Comparison of ENCODE assay signal across 8 cellular contexts in genomic region chr2:1706089-1706841, GRCh38. TPM values are rescaled to one million over a fixed set of nuclear protein-coding genes. Genes with fewer than 3 reads are reported as not detected.
DNase-seq lines count a peak whose midpoint lies in the region; FAIRE-seq and TF ChIP-seq lines count a peak whose summit lies in the region.
"Not testable (repeated sequence)": the region's sequence is repeated elsewhere in the genome, so short reads cannot be mapped to it uniquely, and the experiment has no call there.

No MANE protein-coding gene starts in this region.

- TF ChIP-seq EP300 in neural cell (conservative IDR thresholded peaks at IDR 0.05; ENCODE audit: poor library complexity, severe bottlenecking) = not testable (repeated sequence)

- not testable (repeated sequence) for H3K9ac ChIP-seq in neural cell (ENCODE audit: low read length)

- H2AFZ ChIP-seq in neural cell (ENCODE audit: low read depth, low read length) = not testable (repeated sequence)

- not testable (repeated sequence) for H3K9me2 ChIP-seq in neural cell (ENCODE audit: insufficient read depth, low read length)

- not testable (repeated sequence) for TF ChIP-seq RAD21 in neural cell (conservative IDR thresholded peaks at IDR 0.05)

- H3K27ac ChIP-seq in VCaP = peak overlapping the region; percentile 61
- H3K27ac ChIP-seq in neural cell (ENCODE audit: low read length) = not testable (repeated sequence)

- peak; percentile 87 for FAIRE-seq in HTR-8/SVneo (lab: Jason Lieb, UNC)

- H3F3A ChIP-seq in neural cell (ENCODE audit: insufficient read depth, low read length, poor library complexity, severe bottlenecking) = not testable (repeated sequence)

- peak overlapping the region; percentile 17 for H3K4me3 ChIP-seq in neural cell (ENCODE audit: low read length)

- not testable (repeated sequence) for H3K27me3 ChIP-seq in neural cell (ENCODE audit: insufficient read depth, low read depth, low read length)

- H3K4me2 ChIP-seq in neural cell (ENCODE audit: low read length) = not testable (repeated sequence)

- DNase-seq in COR-L47 (lab: John Stamatoyannopoulos, UW) (peak; percentile 61), NCI-H2081 (lab: John Stamatoyannopoulos, UW) (peak; percentile 47 to 88), NCI-H2171 treated with DMSO at 0.1 percent for 48 hours (lab: John Stamatoyannopoulos, UW) (peak; percentile 69), NCI-H748 (lab: John Stamatoyannopoulos, UW; ENCODE audit: unreplicated experiment) (peak; percentile 73), ureter (ENCODE audit: low spot score) (peak; percentile 18)
- DNase-seq in HTR-8/SVneo (ENCODE audit: insufficient read length, low spot score) = not testable (repeated sequence)

- not testable (repeated sequence) for H4K20me1 ChIP-seq in neural cell (ENCODE audit: insufficient read depth)

- H3K79me2 ChIP-seq in neural cell (replicated peaks; ENCODE audit: insufficient read depth, low read length) = not testable (repeated sequence)

- H3K9me3 ChIP-seq in neural cell (ENCODE audit: low read length) = not testable (repeated sequence)

- TF ChIP-seq CTCF in VCaP (conservative IDR thresholded peaks at IDR 0.05); neural cell (IDR thresholded peaks at IDR 0.05; ENCODE audit: poor library complexity, severe bottlenecking): not testable (repeated sequence)

- H3K36me3 ChIP-seq in neural cell (ENCODE audit: insufficient read depth, low read length) = not testable (repeated sequence)

RNA-seq across cellular contexts. Expression of gene PXDN, which starts 38.0 kb away (rescaled TPM):
- polyA plus RNA-seq in neural cell = 181 and 200 TPM in 2 replicates
- 138 and 160 TPM in 2 replicates for polyA minus RNA-seq in neural cell
- 20.2 TPM for total RNA-seq in ureter
